In the genomic region with DNA sequence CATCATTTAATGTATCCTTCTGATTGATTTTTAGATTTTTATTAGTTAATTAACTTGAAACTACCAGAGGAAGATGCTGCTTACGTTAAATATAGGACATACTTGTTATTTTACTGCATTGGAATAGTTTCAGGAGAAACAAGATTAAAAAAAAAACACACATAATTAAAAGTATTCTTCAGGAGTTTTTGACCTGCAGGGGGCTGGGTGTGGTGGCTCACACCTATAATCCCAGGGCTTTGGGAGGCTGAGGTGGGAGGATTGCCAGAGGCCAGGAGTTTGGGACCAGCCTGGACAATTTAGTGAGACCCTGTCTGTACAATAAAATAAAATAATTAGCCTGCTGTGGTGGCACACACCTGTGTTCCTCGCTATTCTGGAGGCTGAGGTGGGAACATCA, we compare ENCODE assay signal across 20 cellular contexts. TPM values are rescaled to one million over a fixed set of nuclear protein-coding genes. Genes with fewer than 3 reads are reported as not detected.
DNase-seq lines count a peak whose midpoint lies in the region; ATAC-seq and TF ChIP-seq lines count a peak whose summit lies in the region.
"Had no signal": no experiment of that assay in that cellular context is flagged by ENCODE, and none has a peak within 500 bp of the region (broad histone marks: within the 10 kb centered on the region; RNA-seq: fewer than 3 reads in every experiment).

No MANE protein-coding gene starts in this region.

- no peaks in the 10 kb centered on the region for H3K4me1 ChIP-seq in KMS-11 (ENCODE audit: low read depth, poor library complexity, severe bottlenecking)
- H3K4me1 ChIP-seq in osteoblast (ENCODE audit: insufficient read depth, low read length), result no peaks in the 10 kb centered on the region
- H3K4me1 ChIP-seq in colonic mucosa, result no peaks in the 10 kb centered on the region
- H3K4me1 ChIP-seq: heart left ventricle had no signal

- DNase-seq in activated CD8-positive, alpha-beta T cell treated with anti-CD3 and anti-CD28 coated beads for 36 hours, result no peak
- no peak for DNase-seq in activated CD8-positive, alpha-beta T cell treated with anti-CD3 and anti-CD28 coated beads, Interleukin-2, amount 10 ng/mL, durations not matched to agents 7 days and 5 days
- DNase-seq in endothelial cell (ENCODE audit: low spot score) (no peak), osteoblast (ENCODE audit: insufficient read length, low spot score, missing footprints) (peak; percentile 27), colonic mucosa (no peak), head of caudate nucleus (no peak), mucosa of gallbladder (ENCODE audit: low spot score) (no peak)
- DNase-seq: activated CD4-positive, CD25-positive, alpha-beta regulatory T cell treated with anti-CD3 and anti-CD28 coated beads, Interleukin-2, amount 50 U/mL, for 72 hours; activated naive CD8-positive, alpha-beta T cell treated with anti-CD3 and anti-CD28 coated beads, Interleukin-2, amount 10 ng/mL, durations not matched to agents 7 days and 5 days; activated T-cell treated with anti-CD3 and anti-CD28 coated beads for 4 hours; central memory CD4-positive, alpha-beta T cell; heart left ventricle; NCI-H345; nephron progenitor cell; NK-92 treated with Interleukin-12 subunit alpha and Interleukin-12 subunit beta, amount 100 ng/mL, for 24 hours had no signal

- H3K4me3 ChIP-seq in KMS-11 (IDR thresholded peaks at IDR 0.05; ENCODE audit: insufficient read depth, low read depth, low read length) (no peak overlapping the region), osteoblast (ENCODE audit: insufficient read depth, low read length) (no peak overlapping the region), colonic mucosa (no peak overlapping the region)
- H3K4me3 ChIP-seq: heart left ventricle had no signal

- H3K9ac ChIP-seq in KMS-11, result no peak overlapping the region
- H3K9ac ChIP-seq in colonic mucosa (ENCODE audit: low read depth in 2 of 2, low read length in 2 of 2), result no peak overlapping the region

- peaks cover 10% of the 10 kb centered on the region for H3K4me1 Mint-ChIP-seq in activated CD8-positive, alpha-beta T cell treated with anti-CD3 and anti-CD28 coated beads for 36 hours (ENCODE audit: low read depth)
- H3K4me1 Mint-ChIP-seq in activated CD8-positive, alpha-beta T cell treated with anti-CD3 and anti-CD28 coated beads, Interleukin-2, amount 10 ng/mL, durations not matched to agents 7 days and 5 days (ENCODE audit: low read depth), result no peaks in the 10 kb centered on the region
- H3K4me1 Mint-ChIP-seq in endothelial cell (ENCODE audit: unreplicated experiment), result no peaks in the 10 kb centered on the region
- H3K4me1 Mint-ChIP-seq: nephron progenitor cell had no signal

- H4K20me1 ChIP-seq in KMS-11 (ENCODE audit: insufficient read depth) (no peaks in the 10 kb centered on the region), osteoblast (ENCODE audit: insufficient read depth, low read length) (peaks cover 4% of the 10 kb centered on the region)

- H3K27me3 Mint-ChIP-seq in activated CD8-positive, alpha-beta T cell treated with anti-CD3 and anti-CD28 coated beads for 36 hours, result no peaks in the 10 kb centered on the region
- no peaks in the 10 kb centered on the region for H3K27me3 Mint-ChIP-seq in activated CD8-positive, alpha-beta T cell treated with anti-CD3 and anti-CD28 coated beads, Interleukin-2, amount 10 ng/mL, durations not matched to agents 7 days and 5 days (ENCODE audit: low read depth)
- H3K27me3 Mint-ChIP-seq in endothelial cell (ENCODE audit: unreplicated experiment), result no peaks in the 10 kb centered on the region
- H3K27me3 Mint-ChIP-seq: activated naive CD8-positive, alpha-beta T cell treated with anti-CD3 and anti-CD28 coated beads, Interleukin-2, amount 10 ng/mL, durations not matched to agents 7 days and 5 days had no signal

- H3K4me2 ChIP-seq in KMS-11 (no peak overlapping the region), osteoblast (ENCODE audit: insufficient read depth, low read length) (no peak overlapping the region)

- H3K27ac ChIP-seq in KMS-11, result no peak overlapping the region
- H3K27ac ChIP-seq in osteoblast (ENCODE audit: low read depth, low read length), result no peak overlapping the region
- no peak overlapping the region for H3K27ac ChIP-seq in colonic mucosa
- H3K27ac ChIP-seq: heart left ventricle had no signal

- intact Hi-C loops in activated CD8-positive, alpha-beta T cell treated with anti-CD3 and anti-CD28 coated beads for 36 hours (cut with micrococcal nuclease), result loop anchor here (5.0 kb wide), 1 partner anchor 63 kb away; no protein-coding TSS in a partner anchor
- intact Hi-C loops in colonic mucosa (cut with DNase I) (no loop called here), head of caudate nucleus (cut with DNase I) (no loop called here)

- H3K4me3 Mint-ChIP-seq in activated CD8-positive, alpha-beta T cell treated with anti-CD3 and anti-CD28 coated beads for 36 hours, result no peak overlapping the region
- no peak overlapping the region for H3K4me3 Mint-ChIP-seq in activated CD8-positive, alpha-beta T cell treated with anti-CD3 and anti-CD28 coated beads, Interleukin-2, amount 10 ng/mL, durations not matched to agents 7 days and 5 days
- H3K4me3 Mint-ChIP-seq in endothelial cell (ENCODE audit: unreplicated experiment), result no peak overlapping the region
- H3K4me3 Mint-ChIP-seq: activated naive CD8-positive, alpha-beta T cell treated with anti-CD3 and anti-CD28 coated beads, Interleukin-2, amount 10 ng/mL, durations not matched to agents 7 days and 5 days; nephron progenitor cell had no signal

- H3K9me3 ChIP-seq in osteoblast (ENCODE audit: low read depth, low read length) (no peaks in the 10 kb centered on the region), colonic mucosa (no peaks in the 10 kb centered on the region)
- H3K9me3 ChIP-seq: heart left ventricle had no signal

- ATAC-seq in activated CD8-positive, alpha-beta T cell treated with anti-CD3 and anti-CD28 coated beads for 36 hours, result no peak
- ATAC-seq in activated CD8-positive, alpha-beta T cell treated with anti-CD3 and anti-CD28 coated beads, Interleukin-2, amount 10 ng/mL, durations not matched to agents 7 days and 5 days, result no peak
- ATAC-seq: heart left ventricle had no signal

- POLR2A ChIA-PET in activated CD8-positive, alpha-beta T cell treated with anti-CD3 and anti-CD28 coated beads for 36 hours (lab: Charles Lee), result no interaction called here
- POLR2A ChIA-PET in activated CD8-positive, alpha-beta T cell treated with anti-CD3 and anti-CD28 coated beads, Interleukin-2, amount 10 ng/mL, durations not matched to agents 7 days and 5 days (lab: Charles Lee), result no interaction called here

- H3K79me2 ChIP-seq in KMS-11 (ENCODE audit: insufficient read depth, low read depth), result no peaks in the 10 kb centered on the region; the same call in 1 of the 2 replicates
- peaks cover 19% of the 10 kb centered on the region for H3K79me2 ChIP-seq in osteoblast (ENCODE audit: insufficient read depth, low read length)

- H3K36me3 ChIP-seq in KMS-11 (ENCODE audit: insufficient read depth), result peaks cover 21% of the 10 kb centered on the region; the same call in 1 of the 2 replicates
- H3K36me3 ChIP-seq in osteoblast (ENCODE audit: insufficient read depth, low read length), result peaks cover 65% of the 10 kb centered on the region
- H3K36me3 ChIP-seq in colonic mucosa, result peaks cover 16% of the 10 kb centered on the region

- no peaks in the 10 kb centered on the region for H3K9me3 Mint-ChIP-seq in activated CD8-positive, alpha-beta T cell treated with anti-CD3 and anti-CD28 coated beads for 36 hours
- H3K9me3 Mint-ChIP-seq in activated CD8-positive, alpha-beta T cell treated with anti-CD3 and anti-CD28 coated beads, Interleukin-2, amount 10 ng/mL, durations not matched to agents 7 days and 5 days (ENCODE audit: insufficient read depth), result no peaks in the 10 kb centered on the region
- H3K9me3 Mint-ChIP-seq in endothelial cell (ENCODE audit: unreplicated experiment), result no peaks in the 10 kb centered on the region
- H3K9me3 Mint-ChIP-seq: activated naive CD8-positive, alpha-beta T cell treated with anti-CD3 and anti-CD28 coated beads, Interleukin-2, amount 10 ng/mL, durations not matched to agents 7 days and 5 days; nephron progenitor cell had no signal

- no peak overlapping the region for H2AFZ ChIP-seq in KMS-11 (ENCODE audit: low read depth)
- no peak overlapping the region for H2AFZ ChIP-seq in osteoblast (ENCODE audit: low read length)

- no peak for TF ChIP-seq CTCF in activated CD8-positive, alpha-beta T cell treated with anti-CD3 and anti-CD28 coated beads for 36 hours (IDR thresholded peaks at IDR 0.05)
- TF ChIP-seq CTCF in KMS-11 (conservative IDR thresholded peaks at IDR 0.05; ENCODE audit: low read depth, low read length) (peak; percentile 52), endothelial cell (IDR thresholded peaks at IDR 0.05; ENCODE audit: unreplicated experiment) (peak; percentile 42), osteoblast (IDR thresholded peaks at IDR 0.05; ENCODE audit: extremely low read depth, low read depth, low read length) (peak; percentile 18), colonic mucosa (IDR thresholded peaks at IDR 0.05) (no peak)

- no peaks in the 10 kb centered on the region for H3K27me3 ChIP-seq in KMS-11 (ENCODE audit: insufficient read depth, low read depth)
- no peaks in the 10 kb centered on the region for H3K27me3 ChIP-seq in osteoblast (ENCODE audit: insufficient read depth, low read length)
- H3K27me3 ChIP-seq in colonic mucosa, result no peaks in the 10 kb centered on the region
- H3K27me3 ChIP-seq: heart left ventricle had no signal

- CTCF ChIA-PET in activated CD8-positive, alpha-beta T cell treated with anti-CD3 and anti-CD28 coated beads for 36 hours (lab: Charles Lee), result interaction anchor here (1.6 kb wide), 1 partner anchor 18 kb away, joined by 4 read pairs; no protein-coding TSS in a partner anchor
- CTCF ChIA-PET in activated CD8-positive, alpha-beta T cell treated with anti-CD3 and anti-CD28 coated beads, Interleukin-2, amount 10 ng/mL, durations not matched to agents 7 days and 5 days (lab: Charles Lee), result interaction anchor here (1.2 kb wide), 1 partner anchor 11 kb away, joined by 4 read pairs; no protein-coding TSS in a partner anchor

- H3K27ac Mint-ChIP-seq in activated CD8-positive, alpha-beta T cell treated with anti-CD3 and anti-CD28 coated beads for 36 hours, result peak overlapping the region; percentile 20
- no peak overlapping the region for H3K27ac Mint-ChIP-seq in activated CD8-positive, alpha-beta T cell treated with anti-CD3 and anti-CD28 coated beads, Interleukin-2, amount 10 ng/mL, durations not matched to agents 7 days and 5 days
- H3K27ac Mint-ChIP-seq in endothelial cell (ENCODE audit: unreplicated experiment), result no peak overlapping the region
- H3K27ac Mint-ChIP-seq: activated naive CD8-positive, alpha-beta T cell treated with anti-CD3 and anti-CD28 coated beads, Interleukin-2, amount 10 ng/mL, durations not matched to agents 7 days and 5 days; nephron progenitor cell had no signal

- peaks cover 46% of the 10 kb centered on the region for H3K36me3 Mint-ChIP-seq in activated CD8-positive, alpha-beta T cell treated with anti-CD3 and anti-CD28 coated beads for 36 hours (ENCODE audit: low read depth)
- H3K36me3 Mint-ChIP-seq in activated CD8-positive, alpha-beta T cell treated with anti-CD3 and anti-CD28 coated beads, Interleukin-2, amount 10 ng/mL, durations not matched to agents 7 days and 5 days (ENCODE audit: low read depth), result peaks cover 56% of the 10 kb centered on the region
- H3K36me3 Mint-ChIP-seq in endothelial cell (ENCODE audit: low read depth, unreplicated experiment), result peaks cover 24% of the 10 kb centered on the region

RNA-seq across cellular contexts. Expression of a gene that starts 10.7 kb away (rescaled TPM):
- 10 to 100 TPM; 31.7 to 38.2 TPM for total RNA-seq in activated CD8-positive, alpha-beta T cell treated with anti-CD3 and anti-CD28 coated beads for 36 hours
- 10 to 100 TPM; 36.3 to 42.4 TPM for total RNA-seq in activated CD8-positive, alpha-beta T cell treated with anti-CD3 and anti-CD28 coated beads, Interleukin-2, amount 10 ng/mL, durations not matched to agents 7 days and 5 days
- total RNA-seq in endothelial cell (ENCODE audit: unreplicated experiment) (37.4 TPM), osteoblast (25.7 and 32.7 TPM in 2 replicates), colonic mucosa (10 to 100 TPM; 21.5 to 23.2 TPM), mucosa of gallbladder (23.5 TPM)

RNA-seq across cellular contexts. Expression of a gene that starts 48.4 kb away (rescaled TPM):
- total RNA-seq in activated CD8-positive, alpha-beta T cell treated with anti-CD3 and anti-CD28 coated beads for 36 hours, result not detected
- not detected for total RNA-seq in activated CD8-positive, alpha-beta T cell treated with anti-CD3 and anti-CD28 coated beads, Interleukin-2, amount 10 ng/mL, durations not matched to agents 7 days and 5 days
- total RNA-seq in endothelial cell (ENCODE audit: unreplicated experiment) (not detected), osteoblast (not detected in 2 replicates), colonic mucosa (1,000 to 10,000 TPM in 1 of 2 donors, 100 to 1,000 TPM in 1; 973 to 1,169 TPM), mucosa of gallbladder (856 TPM)
- total RNA-seq: activated naive CD8-positive, alpha-beta T cell treated with anti-CD3 and anti-CD28 coated beads, Interleukin-2, amount 10 ng/mL, durations not matched to agents 7 days and 5 days; endothelial cell of umbilical vein; HT-29; renal cortical epithelial cell; T-helper 2 cell treated with Interferon-gamma antibody and Interleukin-4, amounts not matched to agents 100 ng/mL and 5 ng/mL, for 36 hours had no signal

Comparison
In these comparisons a context has a peak if more than half of its experiments do, and no peak if none do; other contexts are left out.
1. CTCF ChIP-seq: peak in KMS-11 (single experiment), endothelial cell (single experiment) and osteoblast (single experiment); none in activated CD8-positive, alpha-beta T cell treated with anti-CD3 and anti-CD28 coated beads for 36 hours (single experiment) and colonic mucosa (single experiment).
2. RNA of a gene that starts 48.4 kb away (total RNA-seq): 973 to 1,169 TPM in colonic mucosa and 856 TPM in mucosa of gallbladder (single experiment); not detected in endothelial cell (single experiment), not detected in activated CD8-positive, alpha-beta T cell treated with anti-CD3 and anti-CD28 coated beads for 36 hours, not detected in activated CD8-positive, alpha-beta T cell treated with anti-CD3 and anti-CD28 coated beads, Interleukin-2, amount 10 ng/mL, durations not matched to agents 7 days and 5 days and not detected in osteoblast; every median in the first group is over 100 times any median in the second.